Comparison of ENCODE assay signal across 8 cellular contexts in genomic region chr6:37860226-37860839, GRCh38. TPM values are rescaled to one million over a fixed set of nuclear protein-coding genes. Genes with fewer than 3 reads are reported as not detected.
DNase-seq lines count a peak whose midpoint lies in the region; ATAC-seq and TF ChIP-seq lines count a peak whose summit lies in the region.

No MANE protein-coding gene starts in this region.

- no peak overlapping the region for H2AFZ ChIP-seq in GM23248

- peaks cover 38 to 65% (median 46%) of the 10 kb centered on the region in 4 donors for H3K4me1 Mint-ChIP-seq in CD4-positive, alpha-beta memory T cell

- H3K27ac Mint-ChIP-seq in CD4-positive, alpha-beta memory T cell, result peak overlapping the region in 2 of 7 donors; percentile 19 to 68

- in situ Hi-C loops in GM23248 (cut with MboI), result no loop called here

- 60 to 75% methylated on average over 1 of the region's 1 CpG for WGBS in GM23248 (ENCODE audit: low coverage in 1 of 2, low lambda C conversion rate in 2 of 2, missing lambda C conversion rate in 2 of 2), 2 experiments

- H3K4me3 Mint-ChIP-seq in CD4-positive, alpha-beta memory T cell, result no peak overlapping the region

- H3K36me3 ChIP-seq in CD4-positive, alpha-beta memory T cell (ENCODE audit: insufficient read depth, low read length), result no peaks in the 10 kb centered on the region
- H3K36me3 ChIP-seq in GM23248 (ENCODE audit: low read depth), result no peaks in the 10 kb centered on the region

- H3F3A ChIP-seq in GM23248 (ENCODE audit: insufficient read depth), result peaks cover 10% of the 10 kb centered on the region

- peak; percentile 69; the same call in 2 of the 3 replicates for ATAC-seq in SK-N-SH treated with all-trans-retinoic acid at 6 μM for 48 hours

- no peak overlapping the region for H3K4me3 ChIP-seq in CD4-positive, alpha-beta memory T cell (ENCODE audit: low read length in 2 of 2)
- H3K4me3 ChIP-seq in GM23248, result no peak overlapping the region
- no peak overlapping the region for H3K4me3 ChIP-seq in foreskin fibroblast (ENCODE audit: low read depth in 1 of 2, low read length in 2 of 2)

- H3K9me3 Mint-ChIP-seq in CD4-positive, alpha-beta memory T cell, result no peaks in the 10 kb centered on the region

- H3K27me3 ChIP-seq in CD4-positive, alpha-beta memory T cell (ENCODE audit: insufficient read depth, low read length), result no peaks in the 10 kb centered on the region
- no peaks in the 10 kb centered on the region for H3K27me3 ChIP-seq in GM23248 (replicated peaks; ENCODE audit: insufficient read depth)

- no peaks in the 10 kb centered on the region for H3K27me3 Mint-ChIP-seq in CD4-positive, alpha-beta memory T cell

- no peak overlapping the region for H3K9ac ChIP-seq in GM23248

- no peaks in the 10 kb centered on the region for H3K9me3 ChIP-seq in CD4-positive, alpha-beta memory T cell (ENCODE audit: control insufficient read depth in 1 of 2, low read length in 2 of 2)
- no peaks in the 10 kb centered on the region for H3K9me3 ChIP-seq in GM23248 (ENCODE audit: low read depth)

- POLR2A ChIA-PET in CD4-positive, alpha-beta memory T cell (lab: Charles Lee; ENCODE audit: partially characterized antibody), result interaction anchor here (0.6 to 0.7 kb wide), 3 partner anchors 45 to 986 kb away, joined by 3 read pairs; partner anchors contain the start of gene PPIL1

- H4K20me1 ChIP-seq in GM23248 (ENCODE audit: insufficient read depth), result peaks cover 54% of the 10 kb centered on the region

- intact Hi-C loops in CD4-positive, alpha-beta memory T cell (cut with micrococcal nuclease), result loop anchor here (1.0 kb wide), 2 partner anchors 41 to 69 kb away; partner anchors contain the start of gene ZFAND3

- peaks cover 30% of the 10 kb centered on the region for H3K4me1 ChIP-seq in CD4-positive, alpha-beta memory T cell (ENCODE audit: insufficient read depth, low read length)
- H3K4me1 ChIP-seq in GM23248 (ENCODE audit: insufficient read depth), result peaks cover 37% of the 10 kb centered on the region

- TF ChIP-seq CTCF in foreskin fibroblast (IDR thresholded peaks at IDR 0.05; ENCODE audit: low read depth, low read length), result peak; percentile 69

- no peak overlapping the region for H3K4me2 ChIP-seq in GM23248 (ENCODE audit: unreplicated experiment)

- H3K79me2 ChIP-seq in GM23248 (ENCODE audit: insufficient read depth), result peaks cover 100% of the 10 kb centered on the region

- peaks cover 4 to 8% of the 10 kb centered on the region in 2 donors for H3K36me3 Mint-ChIP-seq in CD4-positive, alpha-beta memory T cell

- H3K9me2 ChIP-seq in GM23248 (ENCODE audit: insufficient read depth), result no peaks in the 10 kb centered on the region; the same call in 1 of the 2 replicates

- CTCF ChIA-PET in CD4-positive, alpha-beta memory T cell (lab: Charles Lee; ENCODE audit: partially characterized antibody), result interaction anchor here (0.7 to 2.7 kb wide), 9 partner anchors 12 to 389 kb away, joined by 3 to 9 read pairs (median 5); no protein-coding TSS in a partner anchor

- DNase-seq in CD4-positive, alpha-beta memory T cell, result peak; percentile 7 to 41 (median 12)
- DNase-seq in GM23248 (peak; percentile 76), foreskin fibroblast (peak; percentile 28 to 76), stromal cell of bone marrow (ENCODE audit: low read depth) (peak; percentile 31), NCI-H128 (lab: John Stamatoyannopoulos, UW; ENCODE audit: unreplicated experiment) (no peak), middle frontal gyrus (ENCODE audit: extremely low spot score, low spot score) (no peak)
- no peak for DNase-seq in activated CD8-positive, alpha-beta memory T cell treated with anti-CD3 and anti-CD28 coated beads, Interleukin-2, amount 50 U/mL, for 48 hours

- no peak overlapping the region for H3K27ac ChIP-seq in CD4-positive, alpha-beta memory T cell (ENCODE audit: low read depth, low read length)
- no peak overlapping the region for H3K27ac ChIP-seq in GM23248

TF ChIP-seq in SK-N-SH treated with all-trans-retinoic acid at 6 μM for 48 hours, 23 proteins besides CTCF, POLR2A, EP300 and RAD21:
- TF ChIP-seq ZNF565 (CRISPR knock-in tag; conservative IDR thresholded peaks at IDR 0.05; ENCODE audit: low read depth) (no peak), OSR1 (CRISPR knock-in tag; IDR thresholded peaks at IDR 0.05) (no peak), RARB (CRISPR knock-in tag; IDR thresholded peaks at IDR 0.05) (no peak), TOX (CRISPR knock-in tag; IDR thresholded peaks at IDR 0.05; ENCODE audit: borderline replicate concordance) (no peak), ZNF70 (CRISPR knock-in tag; IDR thresholded peaks at IDR 0.05) (no peak), GLIS3 (CRISPR knock-in tag; IDR thresholded peaks at IDR 0.05) (no peak), ZNF8 (CRISPR knock-in tag; IDR thresholded peaks at IDR 0.05) (no peak), ZFP3 (CRISPR knock-in tag; IDR thresholded peaks at IDR 0.05) (no peak), ISL1 (CRISPR knock-in tag; IDR thresholded peaks at IDR 0.05) (no peak), SNAI2 (CRISPR knock-in tag; IDR thresholded peaks at IDR 0.05) (no peak), TCF4 (CRISPR knock-in tag; IDR thresholded peaks at IDR 0.05; ENCODE audit: borderline replicate concordance) (no peak), ZC3H10 (CRISPR knock-in tag; IDR thresholded peaks at IDR 0.05) (no peak), PATZ1 (CRISPR knock-in tag; IDR thresholded peaks at IDR 0.05; ENCODE audit: borderline replicate concordance) (no peak)
- TF ChIP-seq, protein P1, sequence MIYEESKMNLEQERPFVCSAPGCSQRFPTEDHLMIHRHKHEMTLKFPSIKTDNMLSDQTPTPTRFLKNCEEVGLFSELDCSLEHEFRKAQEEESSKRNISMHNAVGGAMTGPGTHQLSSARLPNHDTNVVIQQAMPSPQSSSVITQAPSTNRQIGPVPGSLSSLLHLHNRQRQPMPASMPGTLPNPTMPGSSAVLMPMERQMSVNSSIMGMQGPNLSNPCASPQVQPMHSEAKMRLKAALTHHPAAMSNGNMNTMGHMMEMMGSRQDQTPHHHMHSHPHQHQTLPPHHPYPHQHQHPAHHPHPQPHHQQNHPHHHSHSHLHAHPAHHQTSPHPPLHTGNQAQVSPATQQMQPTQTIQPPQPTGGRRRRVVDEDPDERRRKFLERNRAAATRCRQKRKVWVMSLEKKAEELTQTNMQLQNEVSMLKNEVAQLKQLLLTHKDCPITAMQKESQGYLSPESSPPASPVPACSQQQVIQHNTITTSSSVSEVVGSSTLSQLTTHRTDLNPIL (CRISPR knock-in tag; IDR thresholded peaks at IDR 0.05; ENCODE audit: low read depth), result no peak
- TF ChIP-seq, protein P2, sequence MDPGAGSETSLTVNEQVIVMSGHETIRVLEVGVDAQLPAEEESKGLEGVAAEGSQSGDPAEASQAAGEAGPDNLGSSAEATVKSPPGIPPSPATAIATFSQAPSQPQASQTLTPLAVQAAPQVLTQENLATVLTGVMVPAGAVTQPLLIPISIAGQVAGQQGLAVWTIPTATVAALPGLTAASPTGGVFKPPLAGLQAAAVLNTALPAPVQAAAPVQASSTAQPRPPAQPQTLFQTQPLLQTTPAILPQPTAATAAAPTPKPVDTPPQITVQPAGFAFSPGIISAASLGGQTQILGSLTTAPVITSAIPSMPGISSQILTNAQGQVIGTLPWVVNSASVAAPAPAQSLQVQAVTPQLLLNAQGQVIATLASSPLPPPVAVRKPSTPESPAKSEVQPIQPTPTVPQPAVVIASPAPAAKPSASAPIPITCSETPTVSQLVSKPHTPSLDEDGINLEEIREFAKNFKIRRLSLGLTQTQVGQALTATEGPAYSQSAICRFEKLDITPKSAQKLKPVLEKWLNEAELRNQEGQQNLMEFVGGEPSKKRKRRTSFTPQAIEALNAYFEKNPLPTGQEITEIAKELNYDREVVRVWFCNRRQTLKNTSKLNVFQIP (CRISPR knock-in tag; IDR thresholded peaks at IDR 0.05; ENCODE audit: borderline replicate concordance, low read depth), result no peak

RNA-seq across cellular contexts. Expression of gene ZFAND3, which starts 40.8 kb away (rescaled TPM):
- 10 to 100 TPM; 32.7 to 33.0 TPM for total RNA-seq in CD4-positive, alpha-beta memory T cell
- 1 to 10 TPM; 2.1 to 7.4 TPM for polyA plus RNA-seq in CD4-positive, alpha-beta memory T cell
- total RNA-seq in GM23248 (2014; rRNA removed; shearing (Covaris generic)), result 27.1 and 27.5 TPM in 2 replicates
- polyA plus RNA-seq in GM23248 (2016; fragmentation: Nextera tagmentation; extraction: Ambion mirVana), result 37.1 and 40.0 TPM in 2 replicates

Comparison
In these comparisons a context has a peak if more than half of its experiments do, and no peak if none do; other contexts are left out.
1. DNase-seq: peak in CD4-positive, alpha-beta memory T cell (5 of 5), GM23248 (single experiment), foreskin fibroblast (2 of 2) and stromal cell of bone marrow (single experiment); none in NCI-H128 (single experiment), middle frontal gyrus (single experiment) and activated CD8-positive, alpha-beta memory T cell treated with anti-CD3 and anti-CD28 coated beads, Interleukin-2, amount 50 U/mL, for 48 hours (single experiment).